24 cellular contexts compared by ENCODE assay signal in genomic region chr1:204716687-204717086, GRCh38. TPM values are rescaled to one million over a fixed set of nuclear protein-coding genes. Genes with fewer than 3 reads are reported as not detected.
"Had no signal": no experiment of that assay in that cellular context is flagged by ENCODE, and none has a peak within 500 bp of the region (broad histone marks: within the 10 kb centered on the region; RNA-seq: fewer than 3 reads in every experiment).

No MANE protein-coding gene starts in this region.

- H3K9me3 ChIP-seq: esophagus muscularis mucosa, thoracic aorta had no signal

- DNase-seq: activated CD4-positive, alpha-beta T cell treated with anti-CD3 and anti-CD28 coated beads for 4 hours; activated CD4-positive, alpha-beta T cell treated with anti-CD3 and anti-CD28 coated beads, Interleukin-2, amount 50 U/mL, for 4 hours; activated CD8-positive, alpha-beta memory T cell treated with anti-CD3 and anti-CD28 coated beads for 24 hours; activated effector memory CD4-positive, alpha-beta T cell treated with anti-CD3 and anti-CD28 coated beads, Interleukin-2, amount 50 U/mL, for 16 hours; activated naive CD4-positive, alpha-beta T cell treated with anti-CD3 and anti-CD28 coated beads for 36 hours; activated naive CD8-positive, alpha-beta T cell treated with anti-CD3 and anti-CD28 coated beads, Interleukin-2, amount 10 ng/mL, durations not matched to agents 7 days and 5 days; activated T-cell treated with anti-CD3 and anti-CD28 coated beads, Interleukin-2, amount 50 U/mL, for 1 hour; foreskin keratinocyte; heart right ventricle; kidney glomerular epithelial cell; left ventricle myocardium inferior; naive thymus-derived CD8-positive, alpha-beta T cell; posterior cingulate gyrus; right cardiac atrium; stimulated activated CD4-positive, alpha-beta T cell treated with anti-CD3 and anti-CD28 coated beads, Interleukin-12 subunit alpha, Interleukin-12 subunit beta, amount 100 ng/mL, for 4 hours; stimulated activated CD4-positive, alpha-beta T cell treated with anti-CD3 and anti-CD28 coated beads, Interleukin-4, amount 100 ng/mL, for 1 hour; trophoblast cell had no signal

- H3K4me1 ChIP-seq: ascending aorta, foreskin keratinocyte had no signal

- FAIRE-seq: urothelium cell line had no signal

- H3K27ac ChIP-seq: ascending aorta, cardiac muscle cell, esophagus muscularis mucosa, foreskin keratinocyte, heart right ventricle, left ventricle myocardium inferior, thoracic aorta had no signal

- ATAC-seq: foreskin keratinocyte; heart right ventricle; naive thymus-derived CD8-positive, alpha-beta T cell; right cardiac atrium had no signal

- H3K36me3 ChIP-seq: ascending aorta, cardiac muscle cell, esophagus muscularis mucosa, heart right ventricle, left ventricle myocardium inferior, thoracic aorta had no signal

- H3K4me3 ChIP-seq: ascending aorta, cardiac muscle cell, esophagus muscularis mucosa, heart right ventricle, left ventricle myocardium inferior, thoracic aorta had no signal

- H3K27me3 ChIP-seq: ascending aorta had no signal

RNA-seq across cellular contexts. Expression of gene LRRN2, which starts 31.1 kb away (rescaled TPM):
- total RNA-seq: activated naive CD4-positive, alpha-beta T cell treated with anti-CD3 and anti-CD28 coated beads for 36 hours; activated naive CD8-positive, alpha-beta T cell treated with anti-CD3 and anti-CD28 coated beads, Interleukin-2, amount 10 ng/mL, durations not matched to agents 7 days and 5 days; activated T-helper 1 cell treated with anti-CD3 and anti-CD28 coated beads, Interleukin-12 subunit alpha, Interleukin-12 subunit beta, Interleukin-2, Interleukin-4 antibody, amounts not matched to agents 30 ng/mL and 10 ng/mL and 1 ng/mL, durations not matched to agents 14 hours and 24 hours and 36 hours; foreskin keratinocyte; glomerular endothelial cell; naive thymus-derived CD8-positive, alpha-beta T cell had no signal
